1 cellular context compared by ENCODE assay signal in the genomic region with DNA sequence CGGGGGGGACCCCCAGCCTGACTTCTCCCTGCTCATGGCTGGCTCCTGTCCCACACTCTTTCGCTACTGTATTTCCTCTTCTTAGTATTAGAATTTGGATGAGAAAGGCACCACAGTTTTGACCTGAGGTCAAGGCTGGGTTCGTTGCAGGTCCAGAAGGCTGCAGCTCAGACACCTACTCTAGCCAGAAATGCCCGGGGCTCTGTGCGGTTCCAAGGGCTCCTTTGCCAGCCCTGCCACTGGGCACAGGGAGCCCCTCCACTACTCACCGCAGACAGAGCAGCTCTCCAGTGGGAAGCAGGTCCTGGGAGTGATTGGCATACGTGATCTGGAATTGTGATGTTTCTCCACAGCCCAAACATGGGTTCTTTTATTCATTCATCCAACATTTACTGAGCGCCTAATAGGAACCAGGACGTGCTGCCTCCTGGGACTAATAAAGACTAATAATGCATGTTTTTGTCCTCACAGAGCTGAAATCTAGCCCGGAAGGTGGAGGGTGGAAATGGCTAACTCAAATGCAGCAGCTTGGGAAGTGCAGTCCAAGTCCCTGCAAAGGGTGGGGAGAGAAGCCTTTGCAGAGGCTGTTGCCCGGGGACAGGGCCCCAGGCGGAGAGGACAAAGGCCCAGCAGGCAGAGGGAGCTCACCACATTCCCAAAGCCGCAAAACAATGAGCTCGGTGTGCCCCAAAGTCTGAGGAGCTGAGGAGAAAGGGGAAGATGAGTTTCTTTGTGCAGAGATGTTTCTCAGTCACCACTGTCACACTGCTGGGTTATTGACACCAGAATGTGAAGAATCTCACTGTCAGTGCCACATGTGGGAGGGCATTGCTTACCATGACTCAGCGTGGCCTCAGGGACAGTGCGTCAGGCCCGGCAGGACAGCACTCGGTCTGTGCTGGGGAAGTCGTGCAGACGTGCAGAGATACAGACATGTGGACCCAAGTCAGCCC.
A peak's percentile ranks its signal among the peaks of the same experiment; 100 is the strongest.
TF ChIP-seq lines count a peak whose summit lies in the region.

No MANE protein-coding gene starts in this region.

TF ChIP-seq in GM23338, 12 proteins besides CTCF, POLR2A, EP300 and RAD21 (continued from another document):
- TF ChIP-seq ZNF462 (CRISPR knock-in tag; IDR thresholded peaks at IDR 0.05) = peak; percentile 75
- TF ChIP-seq ETS1 (IDR thresholded peaks at IDR 0.05) = no peak
- TF ChIP-seq POLR2AphosphoS5 (IDR thresholded peaks at IDR 0.05; ENCODE audit: low read depth) = no peak
